1 cellular context compared by ENCODE assay signal in genomic region chr1:201647722-201648065, GRCh38.
TF ChIP-seq lines count a peak whose summit lies in the region.

No MANE protein-coding gene starts in this region.

TF ChIP-seq in K562, 482 proteins besides CTCF, POLR2A, EP300 and RAD21 (continued from another document):
- TF ChIP-seq PRDM10 (IDR thresholded peaks at IDR 0.05; ENCODE audit: partially characterized antibody), result no peak
- peak; percentile 29; the same call in 1 of the 2 replicates for TF ChIP-seq LARP7 (IDR thresholded peaks at IDR 0.05)
- no peak for TF ChIP-seq RBM14 (IDR thresholded peaks at IDR 0.05; ENCODE audit: borderline replicate concordance, insufficient read depth, low read depth, low read length)
- no peak; a peak in 1 of 4 replicates for TF ChIP-seq KDM4B (IDR thresholded peaks at IDR 0.05; ENCODE audit: borderline replicate concordance in 2 of 2, low read depth in 1 of 2)
- 0 out of 2 replicates have a peak, but pooled peaks have one; percentile 15 for TF ChIP-seq ARID1B (IDR thresholded peaks at IDR 0.05)
- TF ChIP-seq NR2C1 (IDR thresholded peaks at IDR 0.05), result no peak
- TF ChIP-seq NR2C1 (tag; IDR thresholded peaks at IDR 0.05), result no peak
- TF ChIP-seq AFF1 (IDR thresholded peaks at IDR 0.05; ENCODE audit: low read depth in 1 of 2, partially characterized antibody in 2 of 2), result no peak
- TF ChIP-seq IRF1 (CRISPR knock-in tag; IDR thresholded peaks at IDR 0.05; ENCODE audit: borderline replicate concordance), result no peak
- no peak for TF ChIP-seq MEF2A (IDR thresholded peaks at IDR 0.05; ENCODE audit: control insufficient read depth, low read depth, low read length)
- peak; percentile 60; the same call in 1 of the 2 replicates for TF ChIP-seq MTA1 (IDR thresholded peaks at IDR 0.05; ENCODE audit: borderline replicate concordance)
- TF ChIP-seq RHOXF2B (CRISPR knock-in tag; conservative IDR thresholded peaks at IDR 0.05), result no peak
- TF ChIP-seq SRF (CRISPR knock-in tag; IDR thresholded peaks at IDR 0.05), result no peak
- no peak for TF ChIP-seq ZNF785 (CRISPR knock-in tag; IDR thresholded peaks at IDR 0.05)
- peak; percentile 95; the same call in 1 of the 2 replicates for TF ChIP-seq MEF2D (tag; conservative IDR thresholded peaks at IDR 0.05; ENCODE audit: low read depth)
- TF ChIP-seq CBX2 (IDR thresholded peaks at IDR 0.05; ENCODE audit: insufficient read depth, low read length, poor library complexity, severe bottlenecking), result no peak
